ENCODE assay signal across 8 cellular contexts in the genomic region with DNA sequence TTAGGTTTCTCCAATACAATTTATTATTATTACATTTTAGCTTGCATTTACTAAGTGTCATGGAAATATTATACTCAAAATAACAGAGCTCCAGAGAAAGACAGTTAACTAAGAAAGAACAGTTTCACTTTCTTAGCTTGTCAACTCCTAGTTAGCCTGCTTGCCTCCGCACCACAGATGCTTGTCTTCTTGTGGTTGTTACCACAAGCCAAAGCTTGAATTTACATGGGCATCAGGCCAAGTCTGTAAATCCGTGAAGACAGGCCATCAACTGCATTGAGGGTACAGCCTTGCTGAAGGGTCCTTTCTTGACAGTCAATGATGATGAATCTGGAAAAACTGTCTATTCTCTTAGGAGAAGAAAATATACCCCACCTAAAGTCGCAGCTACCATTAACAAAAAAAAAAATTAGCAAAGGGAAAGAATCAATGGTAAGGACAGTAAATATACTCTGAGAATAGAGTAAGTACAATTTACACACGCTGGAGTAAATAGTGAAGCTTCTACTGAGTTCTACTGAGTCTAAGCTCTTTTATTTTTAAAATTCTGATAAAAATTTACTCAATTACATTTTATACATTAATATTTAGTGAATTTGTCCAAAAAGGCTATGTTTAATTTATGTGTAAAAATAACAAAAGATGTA. TPM values are rescaled to one million over a fixed set of nuclear protein-coding genes. Genes with fewer than 3 reads are reported as not detected.
A peak's percentile ranks its signal among the peaks of the same experiment; 100 is the strongest.
DNase-seq lines count a peak whose midpoint lies in the region; ATAC-seq and TF ChIP-seq lines count a peak whose summit lies in the region.

No MANE protein-coding gene starts in this region.

- H3K27me3 Mint-ChIP-seq in Calu3 (ENCODE audit: unreplicated experiment) (no peaks in the 10 kb centered on the region), T-helper 17 cell (no peaks in the 10 kb centered on the region)

- peaks cover 54% of the 10 kb centered on the region for H3K36me3 Mint-ChIP-seq in Calu3 (ENCODE audit: insufficient read depth, unreplicated experiment)
- no peaks in the 10 kb centered on the region for H3K36me3 Mint-ChIP-seq in T-helper 17 cell (ENCODE audit: low read depth)

- H3K27ac Mint-ChIP-seq in Calu3 (ENCODE audit: unreplicated experiment) (no peak overlapping the region), T-helper 17 cell (peak overlapping the region; percentile 66)

- no TSS peak for BruUV-seq in Calu3 (replicated peaks; lab: Mats Ljungman, UMichigan)

- H3K9me3 Mint-ChIP-seq in Calu3 (ENCODE audit: low read depth, unreplicated experiment): no peaks in the 10 kb centered on the region

- H3K4me3 Mint-ChIP-seq in Calu3 (ENCODE audit: low read depth, unreplicated experiment) (no peak overlapping the region), T-helper 17 cell (peak overlapping the region; percentile 68)

- no peaks in the 10 kb centered on the region for H3K4me1 Mint-ChIP-seq in Calu3 (ENCODE audit: low read depth, unreplicated experiment)
- H3K4me1 Mint-ChIP-seq in T-helper 17 cell: peaks cover 8% of the 10 kb centered on the region

- intact Hi-C loops in Calu3 (cut with micrococcal nuclease; ENCODE audit: unreplicated experiment): no loop called here

- DNase-seq in Calu3: peak; percentile 27
- peak; percentile 31 for DNase-seq in HT1080 (ENCODE audit: low read depth)
- no peak for DNase-seq in T-helper 17 cell
- DNase-seq in brain pericyte (ENCODE audit: low read depth, low spot score): peak; percentile 51
- DNase-seq in stimulated activated CD4-positive, alpha-beta T cell treated with anti-CD3 and anti-CD28 coated beads, Interleukin-12 subunit alpha, Interleukin-12 subunit beta, amount 100 ng/mL, for 48 hours (ENCODE audit: low read depth in 2 of 3, low spot score in 1 of 3): peak; percentile 34 to 56 (median 44)
- no peak for DNase-seq in HEK293T (ENCODE audit: extremely low spot score)
- no peak for DNase-seq in NCI-H1048 (lab: John Stamatoyannopoulos, UW)

- TF ChIP-seq CTCF in Calu3 (IDR thresholded peaks at IDR 0.05; ENCODE audit: unreplicated experiment): no peak

- POLR2A ChIA-PET in HEK293T (lab: Yijun Ruan, JAX): interaction anchor here (0.6 to 2.7 kb wide), 3 partner anchors 16 to 122 kb away, joined by 3 to 11 read pairs (median 4); a partner anchor contains a TSS

- CTCF ChIA-PET in Calu3 (lab: Charles Lee) (interaction anchor here (0.7 kb wide), 2 partner anchors 10 to 144 kb away, joined by 3 read pairs; no protein-coding TSS in a partner anchor), HEK293T (lab: Yijun Ruan, JAX) (interaction anchor here (0.6 kb wide), 1 partner anchor 266 kb away, joined by 3 read pairs; no protein-coding TSS in a partner anchor)

- no peaks in the 10 kb centered on the region for H3K9me3 ChIP-seq in T-helper 17 cell (ENCODE audit: control insufficient read depth, low read length, poor library complexity, severe bottlenecking)

- peak; percentile 91 for ATAC-seq in GM19452 (IDR thresholded peaks at IDR 0.05; ENCODE audit: unreplicated experiment)
- peak; percentile 96 for ATAC-seq in T-helper 17 cell

TF ChIP-seq in HEK293T, 16 proteins besides CTCF, POLR2A, EP300 and RAD21:
- TF ChIP-seq FOXA1 (IDR thresholded peaks at IDR 0.05): no peak
- TF ChIP-seq BHLHE40 (IDR thresholded peaks at IDR 0.05; ENCODE audit: borderline replicate concordance): no peak
- no peak for TF ChIP-seq CTBP1 (IDR thresholded peaks at IDR 0.05; ENCODE audit: borderline replicate concordance)
- TF ChIP-seq FOXM1 (IDR thresholded peaks at IDR 0.05; ENCODE audit: borderline replicate concordance): no peak
- no peak for TF ChIP-seq LEF1 (IDR thresholded peaks at IDR 0.05; ENCODE audit: borderline replicate concordance)
- TF ChIP-seq NFRKB (IDR thresholded peaks at IDR 0.05): no peak

RNA-seq across cellular contexts. Expression of a gene that starts 15.6 kb away (rescaled TPM):
- total RNA-seq in Calu3 (2022) (31.6 and 40.0 TPM in 2 replicates), T-helper 17 cell (10 to 100 TPM; 66.3 to 96.5 TPM)
- total RNA-seq in HT1080 (2014; rRNA removed; shearing (Covaris generic)): 45.6 and 53.5 TPM in 2 replicates
- polyA plus RNA-seq in HT1080 (2015; cell fraction: cytosol; rRNA removed): 47.9 and 55.4 TPM in 2 replicates
- polyA plus RNA-seq in HT1080 (2015; cell fraction: nucleus; rRNA removed): 54.3 and 61.7 TPM in 2 replicates

RNA-seq across cellular contexts. Expression of a gene that starts 33.6 kb away (rescaled TPM):
- total RNA-seq in Calu3 (2022): 71.8 and 72.0 TPM in 2 replicates
- 34.3 and 45.8 TPM in 2 replicates for total RNA-seq in HT1080 (2014; rRNA removed; shearing (Covaris generic))
- polyA plus RNA-seq in HT1080 (2015; cell fraction: cytosol; rRNA removed): 25.4 and 29.6 TPM in 2 replicates
- 64.6 and 80.8 TPM in 2 replicates for polyA plus RNA-seq in HT1080 (2015; cell fraction: nucleus; rRNA removed)
- 10 to 100 TPM; 22.7 to 32.6 TPM for total RNA-seq in T-helper 17 cell

Comparison
In these comparisons a context has a peak if more than half of its experiments do, and no peak if none do; other contexts are left out.
1. DNase-seq: peak in Calu3 (single experiment), HT1080 (single experiment), brain pericyte (single experiment) and stimulated activated CD4-positive, alpha-beta T cell treated with anti-CD3 and anti-CD28 coated beads, Interleukin-12 subunit alpha, Interleukin-12 subunit beta, amount 100 ng/mL, for 48 hours (3 of 3); none in T-helper 17 cell (0 of 3), HEK293T (single experiment) and NCI-H1048 (single experiment).